In the genomic region with DNA sequence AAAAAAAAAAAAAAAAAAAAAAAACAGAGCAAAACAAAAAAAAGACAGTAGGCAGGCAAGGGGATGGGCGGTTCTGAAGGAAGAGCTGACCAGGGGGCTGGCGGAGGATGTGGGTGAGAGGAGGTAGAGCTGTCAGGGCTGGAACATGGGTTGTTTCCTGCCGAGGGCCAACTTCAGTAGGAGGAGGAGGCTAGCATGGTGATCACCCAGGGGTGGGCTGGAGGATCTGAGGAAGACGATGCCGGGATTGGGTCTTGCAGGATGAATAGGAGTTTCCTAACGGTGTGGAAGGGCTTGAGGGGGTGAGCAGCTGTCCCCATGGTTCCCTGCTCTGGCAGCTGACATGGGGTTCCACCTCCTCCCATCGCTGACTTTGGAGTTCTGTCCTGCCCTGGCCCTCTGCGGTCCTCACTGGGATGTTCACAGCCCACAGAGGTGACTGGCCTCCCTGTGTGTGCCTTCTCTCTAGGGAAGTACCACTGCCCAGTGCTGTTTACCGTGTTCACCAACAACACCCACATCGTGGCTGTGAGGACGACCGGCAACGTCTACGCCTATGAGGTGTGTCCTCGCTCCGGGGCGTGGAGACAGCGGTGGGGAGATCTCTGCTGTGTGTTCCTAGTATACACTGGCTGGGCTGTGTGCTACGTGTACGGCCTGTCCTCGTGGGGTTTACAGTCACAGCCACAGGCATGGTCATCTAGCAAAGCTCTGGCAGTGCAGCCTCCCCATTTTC, we compare ENCODE assay signal across 1 cellular context.
TF ChIP-seq lines count a peak whose summit lies in the region.

No MANE protein-coding gene starts in this region.

TF ChIP-seq in HEK293, 187 proteins besides CTCF, POLR2A, EP300 and RAD21:
- TF ChIP-seq, protein P1, sequence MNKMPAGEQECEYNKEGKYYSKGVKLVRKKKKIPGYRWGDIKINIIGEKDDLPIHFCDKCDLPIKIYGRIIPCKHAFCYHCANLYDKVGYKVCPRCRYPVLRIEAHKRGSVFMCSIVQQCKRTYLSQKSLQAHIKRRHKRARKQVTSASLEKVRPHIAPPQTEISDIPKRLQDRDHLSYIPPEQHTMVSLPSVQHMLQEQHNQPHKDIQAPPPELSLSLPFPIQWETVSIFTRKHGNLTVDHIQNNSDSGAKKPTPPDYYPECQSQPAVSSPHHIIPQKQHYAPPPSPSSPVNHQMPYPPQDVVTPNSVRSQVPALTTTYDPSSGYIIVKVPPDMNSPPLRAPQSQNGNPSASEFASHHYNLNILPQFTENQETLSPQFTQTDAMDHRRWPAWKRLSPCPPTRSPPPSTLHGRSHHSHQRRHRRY (tag by site-specific recombination; IDR thresholded peaks at IDR 0.05): no peak
- TF ChIP-seq ZNF132 (tag by site-specific recombination; IDR thresholded peaks at IDR 0.05; ENCODE audit: borderline replicate concordance): no peak
- no peak for TF ChIP-seq ZNF266 (tag by site-specific recombination; IDR thresholded peaks at IDR 0.05; ENCODE audit: low read depth)
- no peak for TF ChIP-seq ZNF76 (tag by site-specific recombination; IDR thresholded peaks at IDR 0.05; ENCODE audit: borderline replicate concordance, low read depth)
- TF ChIP-seq EGR2 (tag by site-specific recombination; IDR thresholded peaks at IDR 0.05; ENCODE audit: low read depth): peak; percentile 56; the same call in 1 of the 2 replicates
- peak; percentile 89 for TF ChIP-seq ZFP3 (tag by site-specific recombination; IDR thresholded peaks at IDR 0.05; ENCODE audit: low read depth)
- TF ChIP-seq FEZF1 (tag by site-specific recombination; IDR thresholded peaks at IDR 0.05): no peak
- no peak for TF ChIP-seq ZNF658 (tag by site-specific recombination; IDR thresholded peaks at IDR 0.05)
- TF ChIP-seq GFI1B (tag by site-specific recombination; IDR thresholded peaks at IDR 0.05): no peak
TF ChIP-seq in HEK293: peak in this region for 2.
